In the genomic region with DNA sequence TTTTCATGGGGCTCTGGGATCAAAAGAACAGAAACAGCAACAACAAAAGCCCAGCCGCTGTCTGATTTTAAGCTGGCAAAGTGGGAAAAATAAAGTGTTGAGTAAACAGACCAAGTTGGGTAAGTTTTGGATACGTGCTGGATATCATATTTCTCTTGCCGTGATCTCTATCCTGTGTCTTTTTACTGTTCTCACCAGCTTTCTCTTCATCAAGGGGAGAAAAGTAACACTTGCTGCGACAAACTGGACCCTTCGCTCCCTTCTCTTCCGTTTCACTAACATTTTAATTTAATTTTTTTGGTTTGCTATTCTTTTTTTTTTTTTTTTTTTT, we compare ENCODE assay signal across 8 cellular contexts. TPM values are rescaled to one million over a fixed set of nuclear protein-coding genes. Genes with fewer than 3 reads are reported as not detected.
DNase-seq lines count a peak whose midpoint lies in the region; ATAC-seq and TF ChIP-seq lines count a peak whose summit lies in the region.

No MANE protein-coding gene starts in this region.

- 6% methylated on average over 6 of the region's 6 CpGs for WGBS in SK-N-SH (ENCODE audit: low lambda C conversion rate)

- no peaks in the 10 kb centered on the region for H3K79me2 ChIP-seq in SK-N-SH (ENCODE audit: insufficient read depth)

- no peak for TF ChIP-seq RAD21 in SK-N-SH (IDR thresholded peaks at IDR 0.05; ENCODE audit: low read length)

- no peaks in the 10 kb centered on the region for H4K20me1 ChIP-seq in SK-N-SH (ENCODE audit: insufficient read depth)

- H3K9me2 ChIP-seq in SK-N-SH, result no peaks in the 10 kb centered on the region

- DNase-seq in SK-N-SH, result no peak
- DNase-seq in fibroblast of villous mesenchyme (ENCODE audit: low read depth), result no peak
- no peak for DNase-seq in globus pallidus (ENCODE audit: low spot score)
- DNase-seq in 8988T, result no peak
- no peak for DNase-seq in stimulated activated naive CD4-positive, alpha-beta T cell treated with Interleukin-2 at 50 U/mL for 16 hours (lab: John Stamatoyannopoulos, UW)

- CTCF ChIA-PET in SK-N-SH (lab: Yijun Ruan, JAX), result interaction anchor here (0.8 to 2.5 kb wide), 5 partner anchors 29 to 99 kb away, joined by 3 to 10 read pairs (median 4); a partner anchor contains a TSS

- H2AFZ ChIP-seq in SK-N-SH (ENCODE audit: low read depth), result peak overlapping the region; percentile 100

- no peaks in the 10 kb centered on the region for H3K27me3 ChIP-seq in SK-N-SH (ENCODE audit: insufficient read depth)
- no peaks in the 10 kb centered on the region for H3K27me3 ChIP-seq in rectal smooth muscle tissue (ENCODE audit: control insufficient read depth, insufficient read depth, low read length)

- H3K36me3 ChIP-seq in SK-N-SH (replicated peaks in 1 of 2; ENCODE audit: control insufficient read depth in 1 of 2, insufficient read depth in 2 of 2, low read length in 1 of 2) (no peaks in the 10 kb centered on the region), rectal smooth muscle tissue (ENCODE audit: control insufficient read depth, insufficient read depth, low read length) (no peaks in the 10 kb centered on the region)

- H3K9me3 ChIP-seq in SK-N-SH, result no peaks in the 10 kb centered on the region

- H3K4me1 ChIP-seq in SK-N-SH (ENCODE audit: control insufficient read depth in 1 of 2, insufficient read depth in 2 of 2, low read depth in 1 of 2, low read length in 1 of 2) (peaks cover 0 to 7% of the 10 kb centered on the region in 2 experiments; a peak in 2 of 4 replicates), rectal smooth muscle tissue (ENCODE audit: control insufficient read depth, insufficient read depth, low read length) (no peaks in the 10 kb centered on the region)

- POLR2A ChIA-PET in SK-N-SH (lab: Yijun Ruan, JAX), result interaction anchor here (0.6 to 1.4 kb wide), 7 partner anchors 9 to 702 kb away, joined by 3 to 6 read pairs (median 4); a partner anchor contains a TSS

- H3K4me2 ChIP-seq in SK-N-SH, result peak overlapping the region; percentile 82

- peaks cover 5% of the 10 kb centered on the region for H3F3A ChIP-seq in SK-N-SH (replicated peaks; ENCODE audit: insufficient read depth)

- H3K4me3 ChIP-seq in GM12875 (ENCODE audit: low read depth, low read length), result peak overlapping the region; percentile 49
- peak overlapping the region; percentile 70 to 96 for H3K4me3 ChIP-seq in SK-N-SH (ENCODE audit: low read depth in 2 of 2, low read length in 1 of 2)
- peak overlapping the region; percentile 71 for H3K4me3 ChIP-seq in fibroblast of villous mesenchyme (ENCODE audit: low read depth, low read length)
- peak overlapping the region; percentile 68 for H3K4me3 ChIP-seq in rectal smooth muscle tissue (ENCODE audit: low read length)

- TF ChIP-seq CTCF in GM12875 (IDR thresholded peaks at IDR 0.05; ENCODE audit: borderline replicate concordance, insufficient read depth, low read depth, low read length) (no peak), SK-N-SH (IDR thresholded peaks at IDR 0.05) (no peak), fibroblast of villous mesenchyme (IDR thresholded peaks at IDR 0.05; ENCODE audit: insufficient read depth, low read depth, low read length) (no peak)

- peak overlapping the region; percentile 80 for H3K9ac ChIP-seq in SK-N-SH
- H3K9ac ChIP-seq in rectal smooth muscle tissue (ENCODE audit: low read length), result no peak overlapping the region

- no peak for TF ChIP-seq EP300 in SK-N-SH (IDR thresholded peaks at IDR 0.05; ENCODE audit: borderline replicate concordance in 1 of 2, low read depth in 1 of 2, low read length in 1 of 2)

- no peak for ATAC-seq in HG02973 (IDR thresholded peaks at IDR 0.05; ENCODE audit: unreplicated experiment)

- peak overlapping the region; percentile 90 to 91 for H3K27ac ChIP-seq in SK-N-SH (ENCODE audit: low read depth in 2 of 2, low read length in 1 of 2)
- peak overlapping the region; percentile 83 for H3K27ac ChIP-seq in rectal smooth muscle tissue (ENCODE audit: low read depth, low read length)

TF ChIP-seq in SK-N-SH, 30 proteins besides CTCF, POLR2A, EP300 and RAD21:
- TF ChIP-seq TCF12 (IDR thresholded peaks at IDR 0.05) (no peak), TEAD4 (IDR thresholded peaks at IDR 0.05; ENCODE audit: borderline replicate concordance, insufficient read depth) (no peak), NRF1 (IDR thresholded peaks at IDR 0.05; ENCODE audit: low read depth, low read length) (no peak), JUND (IDR thresholded peaks at IDR 0.05) (no peak), MEF2A (IDR thresholded peaks at IDR 0.05; ENCODE audit: borderline replicate concordance, low read depth) (no peak), ELF1 (IDR thresholded peaks at IDR 0.05) (no peak), POLR2AphosphoS5 (IDR thresholded peaks at IDR 0.05; ENCODE audit: low read depth, low read length) (no peak)
- TF ChIP-seq, protein P1, sequence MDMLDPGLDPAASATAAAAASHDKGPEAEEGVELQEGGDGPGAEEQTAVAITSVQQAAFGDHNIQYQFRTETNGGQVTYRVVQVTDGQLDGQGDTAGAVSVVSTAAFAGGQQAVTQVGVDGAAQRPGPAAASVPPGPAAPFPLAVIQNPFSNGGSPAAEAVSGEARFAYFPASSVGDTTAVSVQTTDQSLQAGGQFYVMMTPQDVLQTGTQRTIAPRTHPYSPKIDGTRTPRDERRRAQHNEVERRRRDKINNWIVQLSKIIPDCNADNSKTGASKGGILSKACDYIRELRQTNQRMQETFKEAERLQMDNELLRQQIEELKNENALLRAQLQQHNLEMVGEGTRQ (IDR thresholded peaks at IDR 0.05; ENCODE audit: borderline replicate concordance, low read depth, low read length), result no peak
- TF ChIP-seq, protein P2, sequence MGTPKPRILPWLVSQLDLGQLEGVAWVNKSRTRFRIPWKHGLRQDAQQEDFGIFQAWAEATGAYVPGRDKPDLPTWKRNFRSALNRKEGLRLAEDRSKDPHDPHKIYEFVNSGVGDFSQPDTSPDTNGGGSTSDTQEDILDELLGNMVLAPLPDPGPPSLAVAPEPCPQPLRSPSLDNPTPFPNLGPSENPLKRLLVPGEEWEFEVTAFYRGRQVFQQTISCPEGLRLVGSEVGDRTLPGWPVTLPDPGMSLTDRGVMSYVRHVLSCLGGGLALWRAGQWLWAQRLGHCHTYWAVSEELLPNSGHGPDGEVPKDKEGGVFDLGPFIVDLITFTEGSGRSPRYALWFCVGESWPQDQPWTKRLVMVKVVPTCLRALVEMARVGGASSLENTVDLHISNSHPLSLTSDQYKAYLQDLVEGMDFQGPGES (IDR thresholded peaks at IDR 0.05; ENCODE audit: low read depth, low read length), result no peak

RNA-seq across cellular contexts. Expression of a gene that starts 0.4 kb away (rescaled TPM):
- polyA plus RNA-seq in SK-N-SH (2012; rRNA removed), result 6.4 and 10.8 TPM in 2 replicates
- 11.0 and 14.2 TPM in 2 replicates for polyA plus RNA-seq in SK-N-SH (2012; cell fraction: cytosol; rRNA removed)
- 1.8 and 6.0 TPM in 2 replicates for polyA plus RNA-seq in SK-N-SH (2012; cell fraction: nucleus; rRNA removed)
- total RNA-seq in fibroblast of villous mesenchyme, result 31.2 and 53.1 TPM in 2 replicates
